Comparison of ENCODE assay signal across 8 cellular contexts in the genomic region with DNA sequence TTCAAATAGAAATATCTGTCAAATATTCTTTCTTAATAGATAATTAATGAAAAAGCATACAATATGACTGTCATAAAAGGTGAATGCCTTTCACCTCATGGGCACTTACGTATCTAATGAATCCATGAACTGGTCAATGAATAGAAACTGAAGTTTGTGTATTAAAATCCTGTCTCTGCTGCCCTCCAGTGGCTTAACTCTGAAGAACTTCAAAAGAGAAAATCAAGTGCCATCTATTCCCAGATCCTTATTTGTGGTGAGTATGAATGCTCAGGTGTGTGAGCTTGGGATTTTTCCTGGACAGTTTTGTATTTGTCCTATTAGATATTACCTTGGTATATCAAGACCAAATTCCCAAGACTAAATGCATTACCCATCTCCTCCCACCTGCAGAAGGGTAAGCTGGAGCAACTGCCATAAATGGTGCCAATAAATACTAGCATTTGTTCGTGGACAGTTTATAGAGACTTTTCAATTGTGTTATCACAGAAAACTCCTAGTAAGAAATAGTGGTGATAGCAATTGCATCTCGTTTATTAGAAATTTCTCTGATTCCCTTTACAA. TPM values are rescaled to one million over a fixed set of nuclear protein-coding genes. Genes with fewer than 3 reads are reported as not detected.
A peak's percentile ranks its signal among the peaks of the same experiment; 100 is the strongest.
DNase-seq lines count a peak whose midpoint lies in the region; ATAC-seq lines count a peak whose summit lies in the region.

No MANE protein-coding gene starts in this region.

- peak; percentile 28 for DNase-seq in SIG-M5 treated with dmso at 0.1 percent for 504 hours (lab: John Stamatoyannopoulos, UW; ENCODE audit: unreplicated experiment)
- no peak for DNase-seq in SIG-M5 (lab: John Stamatoyannopoulos, UW)
- DNase-seq in NCI-H526 treated with DMSO at 0.1 percent for 48 hours (lab: John Stamatoyannopoulos, UW): peak; percentile 15
- peak; percentile 52 to 84 for DNase-seq in T47D (ENCODE audit: low read depth in 1 of 2, low spot score in 1 of 2)
- no peak for DNase-seq in left lobe of liver (ENCODE audit: low spot score)
- DNase-seq in aorta: no peak

- peaks cover 0 to 6% of the 10 kb centered on the region in 2 donors for H3K4me1 ChIP-seq in aorta (ENCODE audit: control insufficient read depth in 1 of 2, insufficient read depth in 2 of 2, low read length in 2 of 2)

- no peak overlapping the region for H3K27ac ChIP-seq in aorta (ENCODE audit: low read depth in 1 of 2, low read length in 2 of 2)

- H3K4me3 ChIP-seq in aorta (ENCODE audit: low read length in 2 of 2): no peak overlapping the region

- intact Hi-C loops in aorta (cut with DNase I): loop anchor here (2.0 to 10.0 kb wide), 3 partner anchors 171 to 439 kb away; no protein-coding TSS in a partner anchor

- H3K9me3 ChIP-seq in aorta (ENCODE audit: control insufficient read depth, low read length): no peaks in the 10 kb centered on the region

- H3K36me3 ChIP-seq in aorta (ENCODE audit: control insufficient read depth in 1 of 2, insufficient read depth in 2 of 2, low read length in 1 of 2): no peaks in the 10 kb centered on the region

- 20 to 25% methylated on average over 3 of the region's 3 CpGs for WGBS in aorta, 2 donors

- ATAC-seq in HG02588 (IDR thresholded peaks at IDR 0.05; ENCODE audit: unreplicated experiment) (peak; percentile 45), left lobe of liver (peak; percentile 98), aorta (ENCODE audit: low FRiP score) (peak; percentile 64), GM21381 (IDR thresholded peaks at IDR 0.05; ENCODE audit: unreplicated experiment) (no peak)

- in situ Hi-C loops in T47D (cut with HindIII; ENCODE audit: low pct_unique_long_range_greater_than_20kb, low sequenced_read_pairs): no loop called here

- H3K27me3 ChIP-seq in aorta (ENCODE audit: control insufficient read depth in 1 of 2, insufficient read depth in 2 of 2, low read length in 1 of 2): no peaks in the 10 kb centered on the region

RNA-seq across cellular contexts. Expression of a gene that starts 44.0 kb away (rescaled TPM):
- total RNA-seq in left lobe of liver (1.7 TPM), aorta (100 to 1,000 TPM in 1 of 2 donors, 10 to 100 TPM in 1; 74.6 to 120 TPM)
- 1 to 10 TPM in 1 of 2 donors, under 1 TPM in 1; 0.63 to 2.3 TPM for polyA plus RNA-seq in aorta

RNA-seq across cellular contexts. Expression of a gene that starts 45.0 kb away (rescaled TPM):
- not detected for total RNA-seq in left lobe of liver
- total RNA-seq in aorta: 1 to 10 TPM; 1.6 to 1.7 TPM
- under 1 TPM in 1 of 2 donors, not detected in 1; 0.31 TPM for polyA plus RNA-seq in aorta

Comparison
In these comparisons a context has a peak if more than half of its experiments do, and no peak if none do; other contexts are left out.
1. DNase-seq: peak in SIG-M5 treated with dmso at 0.1 percent for 504 hours (single experiment), NCI-H526 treated with DMSO at 0.1 percent for 48 hours (single experiment) and T47D (2 of 2); none in SIG-M5 (single experiment), left lobe of liver (single experiment) and aorta (0 of 2).
2. RNA of a gene that starts 44.0 kb away (total RNA-seq): 74.6 to 120 TPM in aorta; 1.7 TPM in left lobe of liver (single experiment); every median in the first group is over 10 times any median in the second.